Comparison of ENCODE assay signal across 1 cellular context in the genomic region with DNA sequence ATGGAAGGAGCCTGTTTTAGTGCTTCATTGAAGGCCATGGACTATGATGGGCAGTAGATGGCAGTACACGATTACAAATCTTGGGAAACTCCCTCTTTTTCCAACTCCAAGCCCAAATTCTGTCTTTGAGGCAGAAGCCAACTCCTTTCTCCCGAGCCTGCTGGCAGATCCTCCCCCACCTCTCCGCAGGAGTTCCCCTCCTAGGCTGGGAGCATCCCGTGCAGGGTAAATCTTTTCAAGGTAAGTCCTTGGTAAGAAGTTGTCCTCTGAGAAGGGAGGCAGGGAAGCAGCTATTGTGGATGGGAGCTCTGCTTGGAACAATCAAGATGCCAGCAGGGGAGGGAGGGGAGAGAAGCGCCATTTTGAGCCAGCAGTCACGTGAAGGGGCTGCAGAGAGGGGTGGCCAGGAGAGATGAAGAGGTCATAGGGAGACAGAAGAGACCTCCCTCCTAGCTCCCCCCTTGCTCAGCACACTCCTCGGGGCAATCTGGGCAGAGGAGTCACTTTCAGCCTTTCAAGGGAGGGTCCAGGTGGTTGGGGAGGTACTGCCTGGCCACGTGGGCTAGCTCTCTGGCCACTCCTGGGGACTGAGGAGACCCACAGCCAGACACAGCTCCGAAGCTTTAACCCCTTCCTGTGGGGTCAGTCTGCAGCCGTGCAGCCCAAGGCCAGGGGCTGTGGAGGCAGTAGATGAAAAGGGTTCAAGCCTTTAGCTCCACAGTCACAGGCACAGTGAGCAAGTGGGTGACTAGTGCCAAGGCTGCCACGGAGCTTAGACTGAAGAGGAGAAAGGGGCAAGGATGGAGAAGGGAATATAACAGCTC.
TF ChIP-seq lines count a peak whose summit lies in the region.

No MANE protein-coding gene starts in this region.

TF ChIP-seq in HepG2, 621 proteins besides CTCF, POLR2A, EP300 and RAD21 (continued from another document and continues in another):
- TF ChIP-seq, protein P1, sequence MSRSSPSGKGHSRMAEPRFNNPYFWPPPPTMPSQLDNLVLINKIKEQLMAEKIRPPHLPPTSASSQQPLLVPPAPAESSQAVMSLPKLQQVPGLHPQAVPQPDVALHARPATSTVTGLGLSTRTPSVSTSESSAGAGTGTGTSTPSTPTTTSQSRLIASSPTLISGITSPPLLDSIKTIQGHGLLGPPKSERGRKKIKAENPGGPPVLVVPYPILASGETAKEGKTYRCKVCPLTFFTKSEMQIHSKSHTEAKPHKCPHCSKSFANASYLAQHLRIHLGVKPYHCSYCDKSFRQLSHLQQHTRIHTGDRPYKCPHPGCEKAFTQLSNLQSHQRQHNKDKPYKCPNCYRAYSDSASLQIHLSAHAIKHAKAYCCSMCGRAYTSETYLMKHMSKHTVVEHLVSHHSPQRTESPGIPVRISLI (CRISPR knock-in tag; IDR thresholded peaks at IDR 0.05; ENCODE audit: borderline replicate concordance) = no peak
- TF ChIP-seq, protein P2, sequence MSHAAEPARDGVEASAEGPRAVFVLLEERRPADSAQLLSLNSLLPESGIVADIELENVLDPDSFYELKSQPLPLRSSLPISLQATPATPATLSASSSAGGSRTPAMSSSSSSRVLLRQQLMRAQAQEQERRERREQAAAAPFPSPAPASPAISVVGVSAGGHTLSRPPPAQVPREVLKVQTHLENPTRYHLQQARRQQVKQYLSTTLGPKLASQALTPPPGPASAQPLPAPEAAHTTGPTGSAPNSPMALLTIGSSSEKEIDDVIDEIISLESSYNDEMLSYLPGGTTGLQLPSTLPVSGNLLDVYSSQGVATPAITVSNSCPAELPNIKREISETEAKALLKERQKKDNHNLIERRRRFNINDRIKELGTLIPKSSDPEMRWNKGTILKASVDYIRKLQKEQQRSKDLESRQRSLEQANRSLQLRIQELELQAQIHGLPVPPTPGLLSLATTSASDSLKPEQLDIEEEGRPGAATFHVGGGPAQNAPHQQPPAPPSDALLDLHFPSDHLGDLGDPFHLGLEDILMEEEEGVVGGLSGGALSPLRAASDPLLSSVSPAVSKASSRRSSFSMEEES (CRISPR knock-in tag; IDR thresholded peaks at IDR 0.05) = peak; percentile 88
- TF ChIP-seq MAF1 (CRISPR knock-in tag; IDR thresholded peaks at IDR 0.05; ENCODE audit: borderline replicate concordance) (no peak), ZNF292 (CRISPR knock-in tag; IDR thresholded peaks at IDR 0.05; ENCODE audit: borderline replicate concordance, low read depth) (peak; percentile 79; the same call in 1 of the 2 replicates), HOXA3 (CRISPR knock-in tag; IDR thresholded peaks at IDR 0.05) (peak; percentile 67; the same call in 1 of the 2 replicates), ZNF44 (CRISPR knock-in tag; IDR thresholded peaks at IDR 0.05) (peak; percentile 66; the same call in 1 of the 2 replicates), ARNTL (CRISPR knock-in tag; IDR thresholded peaks at IDR 0.05) (peak; percentile 31; the same call in 1 of the 2 replicates), ZNF10 (CRISPR knock-in tag; IDR thresholded peaks at IDR 0.05; ENCODE audit: borderline replicate concordance, low read depth) (no peak)
- TF ChIP-seq, protein P3, sequence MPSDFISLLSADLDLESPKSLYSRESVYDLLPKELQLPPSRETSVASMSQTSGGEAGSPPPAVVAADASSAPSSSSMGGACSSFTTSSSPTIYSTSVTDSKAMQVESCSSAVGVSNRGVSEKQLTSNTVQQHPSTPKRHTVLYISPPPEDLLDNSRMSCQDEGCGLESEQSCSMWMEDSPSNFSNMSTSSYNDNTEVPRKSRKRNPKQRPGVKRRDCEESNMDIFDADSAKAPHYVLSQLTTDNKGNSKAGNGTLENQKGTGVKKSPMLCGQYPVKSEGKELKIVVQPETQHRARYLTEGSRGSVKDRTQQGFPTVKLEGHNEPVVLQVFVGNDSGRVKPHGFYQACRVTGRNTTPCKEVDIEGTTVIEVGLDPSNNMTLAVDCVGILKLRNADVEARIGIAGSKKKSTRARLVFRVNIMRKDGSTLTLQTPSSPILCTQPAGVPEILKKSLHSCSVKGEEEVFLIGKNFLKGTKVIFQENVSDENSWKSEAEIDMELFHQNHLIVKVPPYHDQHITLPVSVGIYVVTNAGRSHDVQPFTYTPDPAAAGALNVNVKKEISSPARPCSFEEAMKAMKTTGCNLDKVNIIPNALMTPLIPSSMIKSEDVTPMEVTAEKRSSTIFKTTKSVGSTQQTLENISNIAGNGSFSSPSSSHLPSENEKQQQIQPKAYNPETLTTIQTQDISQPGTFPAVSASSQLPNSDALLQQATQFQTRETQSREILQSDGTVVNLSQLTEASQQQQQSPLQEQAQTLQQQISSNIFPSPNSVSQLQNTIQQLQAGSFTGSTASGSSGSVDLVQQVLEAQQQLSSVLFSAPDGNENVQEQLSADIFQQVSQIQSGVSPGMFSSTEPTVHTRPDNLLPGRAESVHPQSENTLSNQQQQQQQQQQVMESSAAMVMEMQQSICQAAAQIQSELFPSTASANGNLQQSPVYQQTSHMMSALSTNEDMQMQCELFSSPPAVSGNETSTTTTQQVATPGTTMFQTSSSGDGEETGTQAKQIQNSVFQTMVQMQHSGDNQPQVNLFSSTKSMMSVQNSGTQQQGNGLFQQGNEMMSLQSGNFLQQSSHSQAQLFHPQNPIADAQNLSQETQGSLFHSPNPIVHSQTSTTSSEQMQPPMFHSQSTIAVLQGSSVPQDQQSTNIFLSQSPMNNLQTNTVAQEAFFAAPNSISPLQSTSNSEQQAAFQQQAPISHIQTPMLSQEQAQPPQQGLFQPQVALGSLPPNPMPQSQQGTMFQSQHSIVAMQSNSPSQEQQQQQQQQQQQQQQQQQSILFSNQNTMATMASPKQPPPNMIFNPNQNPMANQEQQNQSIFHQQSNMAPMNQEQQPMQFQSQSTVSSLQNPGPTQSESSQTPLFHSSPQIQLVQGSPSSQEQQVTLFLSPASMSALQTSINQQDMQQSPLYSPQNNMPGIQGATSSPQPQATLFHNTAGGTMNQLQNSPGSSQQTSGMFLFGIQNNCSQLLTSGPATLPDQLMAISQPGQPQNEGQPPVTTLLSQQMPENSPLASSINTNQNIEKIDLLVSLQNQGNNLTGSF (CRISPR knock-in tag; IDR thresholded peaks at IDR 0.05) = no peak
- TF ChIP-seq, protein P4, sequence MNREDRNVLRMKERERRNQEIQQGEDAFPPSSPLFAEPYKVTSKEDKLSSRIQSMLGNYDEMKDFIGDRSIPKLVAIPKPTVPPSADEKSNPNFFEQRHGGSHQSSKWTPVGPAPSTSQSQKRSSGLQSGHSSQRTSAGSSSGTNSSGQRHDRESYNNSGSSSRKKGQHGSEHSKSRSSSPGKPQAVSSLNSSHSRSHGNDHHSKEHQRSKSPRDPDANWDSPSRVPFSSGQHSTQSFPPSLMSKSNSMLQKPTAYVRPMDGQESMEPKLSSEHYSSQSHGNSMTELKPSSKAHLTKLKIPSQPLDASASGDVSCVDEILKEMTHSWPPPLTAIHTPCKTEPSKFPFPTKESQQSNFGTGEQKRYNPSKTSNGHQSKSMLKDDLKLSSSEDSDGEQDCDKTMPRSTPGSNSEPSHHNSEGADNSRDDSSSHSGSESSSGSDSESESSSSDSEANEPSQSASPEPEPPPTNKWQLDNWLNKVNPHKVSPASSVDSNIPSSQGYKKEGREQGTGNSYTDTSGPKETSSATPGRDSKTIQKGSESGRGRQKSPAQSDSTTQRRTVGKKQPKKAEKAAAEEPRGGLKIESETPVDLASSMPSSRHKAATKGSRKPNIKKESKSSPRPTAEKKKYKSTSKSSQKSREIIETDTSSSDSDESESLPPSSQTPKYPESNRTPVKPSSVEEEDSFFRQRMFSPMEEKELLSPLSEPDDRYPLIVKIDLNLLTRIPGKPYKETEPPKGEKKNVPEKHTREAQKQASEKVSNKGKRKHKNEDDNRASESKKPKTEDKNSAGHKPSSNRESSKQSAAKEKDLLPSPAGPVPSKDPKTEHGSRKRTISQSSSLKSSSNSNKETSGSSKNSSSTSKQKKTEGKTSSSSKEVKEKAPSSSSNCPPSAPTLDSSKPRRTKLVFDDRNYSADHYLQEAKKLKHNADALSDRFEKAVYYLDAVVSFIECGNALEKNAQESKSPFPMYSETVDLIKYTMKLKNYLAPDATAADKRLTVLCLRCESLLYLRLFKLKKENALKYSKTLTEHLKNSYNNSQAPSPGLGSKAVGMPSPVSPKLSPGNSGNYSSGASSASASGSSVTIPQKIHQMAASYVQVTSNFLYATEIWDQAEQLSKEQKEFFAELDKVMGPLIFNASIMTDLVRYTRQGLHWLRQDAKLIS (CRISPR knock-in tag; IDR thresholded peaks at IDR 0.05) = no peak
- TF ChIP-seq, protein P5, sequence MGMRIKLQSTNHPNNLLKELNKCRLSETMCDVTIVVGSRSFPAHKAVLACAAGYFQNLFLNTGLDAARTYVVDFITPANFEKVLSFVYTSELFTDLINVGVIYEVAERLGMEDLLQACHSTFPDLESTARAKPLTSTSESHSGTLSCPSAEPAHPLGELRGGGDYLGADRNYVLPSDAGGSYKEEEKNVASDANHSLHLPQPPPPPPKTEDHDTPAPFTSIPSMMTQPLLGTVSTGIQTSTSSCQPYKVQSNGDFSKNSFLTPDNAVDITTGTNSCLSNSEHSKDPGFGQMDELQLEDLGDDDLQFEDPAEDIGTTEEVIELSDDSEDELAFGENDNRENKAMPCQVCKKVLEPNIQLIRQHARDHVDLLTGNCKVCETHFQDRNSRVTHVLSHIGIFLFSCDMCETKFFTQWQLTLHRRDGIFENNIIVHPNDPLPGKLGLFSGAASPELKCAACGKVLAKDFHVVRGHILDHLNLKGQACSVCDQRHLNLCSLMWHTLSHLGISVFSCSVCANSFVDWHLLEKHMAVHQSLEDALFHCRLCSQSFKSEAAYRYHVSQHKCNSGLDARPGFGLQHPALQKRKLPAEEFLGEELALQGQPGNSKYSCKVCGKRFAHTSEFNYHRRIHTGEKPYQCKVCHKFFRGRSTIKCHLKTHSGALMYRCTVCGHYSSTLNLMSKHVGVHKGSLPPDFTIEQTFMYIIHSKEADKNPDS (CRISPR knock-in tag; IDR thresholded peaks at IDR 0.05) = no peak
- TF ChIP-seq, protein P6, sequence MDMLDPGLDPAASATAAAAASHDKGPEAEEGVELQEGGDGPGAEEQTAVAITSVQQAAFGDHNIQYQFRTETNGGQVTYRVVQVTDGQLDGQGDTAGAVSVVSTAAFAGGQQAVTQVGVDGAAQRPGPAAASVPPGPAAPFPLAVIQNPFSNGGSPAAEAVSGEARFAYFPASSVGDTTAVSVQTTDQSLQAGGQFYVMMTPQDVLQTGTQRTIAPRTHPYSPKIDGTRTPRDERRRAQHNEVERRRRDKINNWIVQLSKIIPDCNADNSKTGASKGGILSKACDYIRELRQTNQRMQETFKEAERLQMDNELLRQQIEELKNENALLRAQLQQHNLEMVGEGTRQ (IDR thresholded peaks at IDR 0.05; ENCODE audit: low read depth, low read length) = peak; percentile 91
- TF ChIP-seq, protein P6 (CRISPR knock-in tag; IDR thresholded peaks at IDR 0.05; ENCODE audit: borderline replicate concordance) = peak; percentile 97; the same call in 1 of the 2 replicates
- TF ChIP-seq, protein P7, sequence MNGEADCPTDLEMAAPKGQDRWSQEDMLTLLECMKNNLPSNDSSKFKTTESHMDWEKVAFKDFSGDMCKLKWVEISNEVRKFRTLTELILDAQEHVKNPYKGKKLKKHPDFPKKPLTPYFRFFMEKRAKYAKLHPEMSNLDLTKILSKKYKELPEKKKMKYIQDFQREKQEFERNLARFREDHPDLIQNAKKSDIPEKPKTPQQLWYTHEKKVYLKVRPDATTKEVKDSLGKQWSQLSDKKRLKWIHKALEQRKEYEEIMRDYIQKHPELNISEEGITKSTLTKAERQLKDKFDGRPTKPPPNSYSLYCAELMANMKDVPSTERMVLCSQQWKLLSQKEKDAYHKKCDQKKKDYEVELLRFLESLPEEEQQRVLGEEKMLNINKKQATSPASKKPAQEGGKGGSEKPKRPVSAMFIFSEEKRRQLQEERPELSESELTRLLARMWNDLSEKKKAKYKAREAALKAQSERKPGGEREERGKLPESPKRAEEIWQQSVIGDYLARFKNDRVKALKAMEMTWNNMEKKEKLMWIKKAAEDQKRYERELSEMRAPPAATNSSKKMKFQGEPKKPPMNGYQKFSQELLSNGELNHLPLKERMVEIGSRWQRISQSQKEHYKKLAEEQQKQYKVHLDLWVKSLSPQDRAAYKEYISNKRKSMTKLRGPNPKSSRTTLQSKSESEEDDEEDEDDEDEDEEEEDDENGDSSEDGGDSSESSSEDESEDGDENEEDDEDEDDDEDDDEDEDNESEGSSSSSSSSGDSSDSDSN (CRISPR knock-in tag; IDR thresholded peaks at IDR 0.05) = peak; percentile 25; the same call in 1 of the 2 replicates
- TF ChIP-seq, protein P8, sequence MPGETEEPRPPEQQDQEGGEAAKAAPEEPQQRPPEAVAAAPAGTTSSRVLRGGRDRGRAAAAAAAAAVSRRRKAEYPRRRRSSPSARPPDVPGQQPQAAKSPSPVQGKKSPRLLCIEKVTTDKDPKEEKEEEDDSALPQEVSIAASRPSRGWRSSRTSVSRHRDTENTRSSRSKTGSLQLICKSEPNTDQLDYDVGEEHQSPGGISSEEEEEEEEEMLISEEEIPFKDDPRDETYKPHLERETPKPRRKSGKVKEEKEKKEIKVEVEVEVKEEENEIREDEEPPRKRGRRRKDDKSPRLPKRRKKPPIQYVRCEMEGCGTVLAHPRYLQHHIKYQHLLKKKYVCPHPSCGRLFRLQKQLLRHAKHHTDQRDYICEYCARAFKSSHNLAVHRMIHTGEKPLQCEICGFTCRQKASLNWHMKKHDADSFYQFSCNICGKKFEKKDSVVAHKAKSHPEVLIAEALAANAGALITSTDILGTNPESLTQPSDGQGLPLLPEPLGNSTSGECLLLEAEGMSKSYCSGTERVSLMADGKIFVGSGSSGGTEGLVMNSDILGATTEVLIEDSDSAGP (CRISPR knock-in tag; IDR thresholded peaks at IDR 0.05; ENCODE audit: borderline replicate concordance) = peak; percentile 71; the same call in 1 of the 2 replicates
- TF ChIP-seq, protein P9, sequence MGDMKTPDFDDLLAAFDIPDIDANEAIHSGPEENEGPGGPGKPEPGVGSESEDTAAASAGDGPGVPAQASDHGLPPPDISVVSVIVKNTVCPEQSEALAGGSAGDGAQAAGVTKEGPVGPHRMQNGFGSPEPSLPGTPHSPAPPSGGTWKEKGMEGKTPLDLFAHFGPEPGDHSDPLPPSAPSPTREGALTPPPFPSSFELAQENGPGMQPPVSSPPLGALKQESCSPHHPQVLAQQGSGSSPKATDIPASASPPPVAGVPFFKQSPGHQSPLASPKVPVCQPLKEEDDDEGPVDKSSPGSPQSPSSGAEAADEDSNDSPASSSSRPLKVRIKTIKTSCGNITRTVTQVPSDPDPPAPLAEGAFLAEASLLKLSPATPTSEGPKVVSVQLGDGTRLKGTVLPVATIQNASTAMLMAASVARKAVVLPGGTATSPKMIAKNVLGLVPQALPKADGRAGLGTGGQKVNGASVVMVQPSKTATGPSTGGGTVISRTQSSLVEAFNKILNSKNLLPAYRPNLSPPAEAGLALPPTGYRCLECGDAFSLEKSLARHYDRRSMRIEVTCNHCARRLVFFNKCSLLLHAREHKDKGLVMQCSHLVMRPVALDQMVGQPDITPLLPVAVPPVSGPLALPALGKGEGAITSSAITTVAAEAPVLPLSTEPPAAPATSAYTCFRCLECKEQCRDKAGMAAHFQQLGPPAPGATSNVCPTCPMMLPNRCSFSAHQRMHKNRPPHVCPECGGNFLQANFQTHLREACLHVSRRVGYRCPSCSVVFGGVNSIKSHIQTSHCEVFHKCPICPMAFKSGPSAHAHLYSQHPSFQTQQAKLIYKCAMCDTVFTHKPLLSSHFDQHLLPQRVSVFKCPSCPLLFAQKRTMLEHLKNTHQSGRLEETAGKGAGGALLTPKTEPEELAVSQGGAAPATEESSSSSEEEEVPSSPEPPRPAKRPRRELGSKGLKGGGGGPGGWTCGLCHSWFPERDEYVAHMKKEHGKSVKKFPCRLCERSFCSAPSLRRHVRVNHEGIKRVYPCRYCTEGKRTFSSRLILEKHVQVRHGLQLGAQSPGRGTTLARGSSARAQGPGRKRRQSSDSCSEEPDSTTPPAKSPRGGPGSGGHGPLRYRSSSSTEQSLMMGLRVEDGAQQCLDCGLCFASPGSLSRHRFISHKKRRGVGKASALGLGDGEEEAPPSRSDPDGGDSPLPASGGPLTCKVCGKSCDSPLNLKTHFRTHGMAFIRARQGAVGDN (CRISPR knock-in tag; IDR thresholded peaks at IDR 0.05) = peak; percentile 85
